Comparison of ENCODE assay signal across 1 cellular context in genomic region chr1:92784639-92785500, GRCh38.
TF ChIP-seq lines count a peak whose summit lies in the region.

Gene EVI5 (minus strand): TSS chr1:92785108. CDS start chr1:92736546, 48,562 bp downstream.

TF ChIP-seq in K562, 482 proteins besides CTCF, POLR2A, EP300 and RAD21 (continued from another document and continues in another):
- TF ChIP-seq, protein P1, sequence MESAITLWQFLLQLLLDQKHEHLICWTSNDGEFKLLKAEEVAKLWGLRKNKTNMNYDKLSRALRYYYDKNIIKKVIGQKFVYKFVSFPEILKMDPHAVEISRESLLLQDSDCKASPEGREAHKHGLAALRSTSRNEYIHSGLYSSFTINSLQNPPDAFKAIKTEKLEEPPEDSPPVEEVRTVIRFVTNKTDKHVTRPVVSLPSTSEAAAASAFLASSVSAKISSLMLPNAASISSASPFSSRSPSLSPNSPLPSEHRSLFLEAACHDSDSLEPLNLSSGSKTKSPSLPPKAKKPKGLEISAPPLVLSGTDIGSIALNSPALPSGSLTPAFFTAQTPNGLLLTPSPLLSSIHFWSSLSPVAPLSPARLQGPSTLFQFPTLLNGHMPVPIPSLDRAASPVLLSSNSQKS (CRISPR knock-in tag; IDR thresholded peaks at IDR 0.05) = no peak
- TF ChIP-seq HDGF (IDR thresholded peaks at IDR 0.05) (no peak), MGA (IDR thresholded peaks at IDR 0.05) (peak; percentile 100), ELF2 (CRISPR knock-in tag; IDR thresholded peaks at IDR 0.05) (no peak), ZNF512 (tag; IDR thresholded peaks at IDR 0.05) (no peak), MTF1 (CRISPR knock-in tag; IDR thresholded peaks at IDR 0.05; ENCODE audit: borderline replicate concordance) (no peak), FOSL1 (tag; conservative IDR thresholded peaks at IDR 0.05) (peak; percentile 67), ZNF282 (CRISPR knock-in tag; IDR thresholded peaks at IDR 0.05) (peak; percentile 94), ZSCAN32 (CRISPR knock-in tag; IDR thresholded peaks at IDR 0.05) (no peak), PCBP1 (IDR thresholded peaks at IDR 0.05; ENCODE audit: low read depth, low read length, poor library complexity, severe bottlenecking) (peak; percentile 69), SNRNP70 (optimal IDR thresholded peaks at IDR 0.05; ENCODE audit: low read depth, low read length) (no peak), TBP (optimal IDR thresholded peaks at IDR 0.05; ENCODE audit: low read depth, low read length) (peak; percentile 53), HOXB6 (CRISPR knock-in tag; IDR thresholded peaks at IDR 0.05; ENCODE audit: borderline replicate concordance) (no peak), SMARCB1 (IDR thresholded peaks at IDR 0.05; ENCODE audit: insufficient read length, low read depth) (no peak), ZNF785 (CRISPR knock-in tag; IDR thresholded peaks at IDR 0.05) (no peak), RFX1 (IDR thresholded peaks at IDR 0.05) (no peak), CBX5 (IDR thresholded peaks at IDR 0.05; ENCODE audit: borderline replicate concordance, low read depth) (no peak), THAP12 (CRISPR knock-in tag; IDR thresholded peaks at IDR 0.05) (no peak), FOXK2 (conservative IDR thresholded peaks at IDR 0.05 in 1 of 2, IDR thresholded peaks at IDR 0.05 in 1 of 2; ENCODE audit: low read depth in 2 of 2) (no peak), KDM4B (IDR thresholded peaks at IDR 0.05; ENCODE audit: borderline replicate concordance in 2 of 2, low read depth in 1 of 2) (no peak), SMARCC2 (IDR thresholded peaks at IDR 0.05; ENCODE audit: low read depth) (no peak), NFXL1 (CRISPR knock-in tag; IDR thresholded peaks at IDR 0.05) (no peak), HNRNPL (IDR thresholded peaks at IDR 0.05; ENCODE audit: low read depth, low read length) (peak; percentile 54; the same call in 1 of the 2 replicates), ZFP91 (CRISPR knock-in tag; IDR thresholded peaks at IDR 0.05) (peak; percentile 75)
- TF ChIP-seq, protein P2, sequence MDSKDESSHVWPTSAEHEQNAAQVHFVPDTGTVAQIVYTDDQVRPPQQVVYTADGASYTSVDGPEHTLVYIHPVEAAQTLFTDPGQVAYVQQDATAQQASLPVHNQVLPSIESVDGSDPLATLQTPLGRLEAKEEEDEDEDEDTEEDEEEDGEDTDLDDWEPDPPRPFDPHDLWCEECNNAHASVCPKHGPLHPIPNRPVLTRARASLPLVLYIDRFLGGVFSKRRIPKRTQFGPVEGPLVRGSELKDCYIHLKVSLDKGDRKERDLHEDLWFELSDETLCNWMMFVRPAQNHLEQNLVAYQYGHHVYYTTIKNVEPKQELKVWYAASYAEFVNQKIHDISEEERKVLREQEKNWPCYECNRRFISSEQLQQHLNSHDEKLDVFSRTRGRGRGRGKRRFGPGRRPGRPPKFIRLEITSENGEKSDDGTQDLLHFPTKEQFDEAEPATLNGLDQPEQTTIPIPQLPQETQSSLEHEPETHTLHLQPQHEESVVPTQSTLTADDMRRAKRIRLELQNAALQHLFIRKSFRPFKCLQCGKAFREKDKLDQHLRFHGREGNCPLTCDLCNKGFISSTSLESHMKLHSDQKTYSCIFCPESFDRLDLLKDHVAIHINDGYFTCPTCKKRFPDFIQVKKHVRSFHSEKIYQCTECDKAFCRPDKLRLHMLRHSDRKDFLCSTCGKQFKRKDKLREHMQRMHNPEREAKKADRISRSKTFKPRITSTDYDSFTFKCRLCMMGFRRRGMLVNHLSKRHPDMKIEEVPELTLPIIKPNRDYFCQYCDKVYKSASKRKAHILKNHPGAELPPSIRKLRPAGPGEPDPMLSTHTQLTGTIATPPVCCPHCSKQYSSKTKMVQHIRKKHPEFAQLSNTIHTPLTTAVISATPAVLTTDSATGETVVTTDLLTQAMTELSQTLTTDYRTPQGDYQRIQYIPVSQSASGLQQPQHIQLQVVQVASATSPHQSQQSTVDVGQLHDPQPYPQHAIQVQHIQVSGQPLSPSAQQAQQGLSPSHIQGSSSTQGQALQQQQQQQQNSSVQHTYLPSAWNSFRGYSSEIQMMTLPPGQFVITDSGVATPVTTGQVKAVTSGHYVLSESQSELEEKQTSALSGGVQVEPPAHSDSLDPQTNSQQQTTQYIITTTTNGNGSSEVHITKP (IDR thresholded peaks at IDR 0.05; ENCODE audit: partially characterized antibody) = peak; percentile 16
- TF ChIP-seq, protein P3, sequence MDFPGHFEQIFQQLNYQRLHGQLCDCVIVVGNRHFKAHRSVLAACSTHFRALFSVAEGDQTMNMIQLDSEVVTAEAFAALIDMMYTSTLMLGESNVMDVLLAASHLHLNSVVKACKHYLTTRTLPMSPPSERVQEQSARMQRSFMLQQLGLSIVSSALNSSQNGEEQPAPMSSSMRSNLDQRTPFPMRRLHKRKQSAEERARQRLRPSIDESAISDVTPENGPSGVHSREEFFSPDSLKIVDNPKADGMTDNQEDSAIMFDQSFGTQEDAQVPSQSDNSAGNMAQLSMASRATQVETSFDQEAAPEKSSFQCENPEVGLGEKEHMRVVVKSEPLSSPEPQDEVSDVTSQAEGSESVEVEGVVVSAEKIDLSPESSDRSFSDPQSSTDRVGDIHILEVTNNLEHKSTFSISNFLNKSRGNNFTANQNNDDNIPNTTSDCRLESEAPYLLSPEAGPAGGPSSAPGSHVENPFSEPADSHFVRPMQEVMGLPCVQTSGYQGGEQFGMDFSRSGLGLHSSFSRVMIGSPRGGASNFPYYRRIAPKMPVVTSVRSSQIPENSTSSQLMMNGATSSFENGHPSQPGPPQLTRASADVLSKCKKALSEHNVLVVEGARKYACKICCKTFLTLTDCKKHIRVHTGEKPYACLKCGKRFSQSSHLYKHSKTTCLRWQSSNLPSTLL (IDR thresholded peaks at IDR 0.05) = peak; percentile 99
